11 cellular contexts compared by ENCODE assay signal in genomic region chr12:92028039-92028709, GRCh38.
DNase-seq lines count a peak whose midpoint lies in the region; ATAC-seq and TF ChIP-seq lines count a peak whose summit lies in the region.
"Had no signal": no experiment of that assay in that cellular context is flagged by ENCODE, and none has a peak within 500 bp of the region (broad histone marks: within the 10 kb centered on the region; RNA-seq: fewer than 3 reads in every experiment).

No MANE protein-coding gene starts in this region.

- H3K27ac Mint-ChIP-seq in endothelial cell (ENCODE audit: unreplicated experiment) = no peak overlapping the region

- H3K4me3 Mint-ChIP-seq in endothelial cell (ENCODE audit: unreplicated experiment) = no peak overlapping the region

- POLR2A ChIA-PET in GM10248 (lab: Yijun Ruan, JAX) = interaction anchor here (1.5 kb wide), 1 partner anchor 117 kb away, joined by 4 read pairs; the partner anchor contains the start of gene BTG1

- CTCF ChIA-PET in GM10248 (lab: Yijun Ruan, JAX) = interaction anchor here (0.8 to 1.2 kb wide), 3 partner anchors 9 to 22 kb away, joined by 3 to 4 read pairs (median 3); no protein-coding TSS in a partner anchor

- peak; percentile 51 for DNase-seq in EH (ENCODE audit: low read depth)
- DNase-seq in NCI-H446 treated with DMSO at 0.1 percent for 48 hours (lab: John Stamatoyannopoulos, UW) = peak; percentile 73
- no peak for DNase-seq in coronary artery (ENCODE audit: low spot score)
- DNase-seq in renal cortical epithelial cell (ENCODE audit: low read depth) = peak; percentile 40
- DNase-seq in GM10248 (ENCODE audit: extremely low spot score) = no peak
- no peak for DNase-seq in iPS-NIHi11 (ENCODE audit: low spot score)
- no peak for DNase-seq in endothelial cell (ENCODE audit: low spot score)
- DNase-seq: mucosa of descending colon had no signal

- H3K4me3 ChIP-seq in coronary artery = no peak overlapping the region
- H3K4me3 ChIP-seq: hepatocyte, mucosa of descending colon, smooth muscle cell had no signal

- peak overlapping the region; percentile 50 to 74 for H3K27ac ChIP-seq in coronary artery
- H3K27ac ChIP-seq: hepatocyte had no signal

- H3K9me3 Mint-ChIP-seq in endothelial cell (ENCODE audit: unreplicated experiment) = no peaks in the 10 kb centered on the region

- no peaks in the 10 kb centered on the region for H3K36me3 Mint-ChIP-seq in endothelial cell (ENCODE audit: low read depth, unreplicated experiment)

- H3K4me1 Mint-ChIP-seq in endothelial cell (ENCODE audit: unreplicated experiment) = peaks cover 4% of the 10 kb centered on the region

- TF ChIP-seq CTCF in coronary artery (IDR thresholded peaks at IDR 0.05) (no peak), GM10248 (IDR thresholded peaks at IDR 0.05; ENCODE audit: control extremely low read depth, extremely low read depth, low read depth, missing control alignments) (no peak), endothelial cell (IDR thresholded peaks at IDR 0.05; ENCODE audit: unreplicated experiment) (no peak)

- no peak for ATAC-seq in GM19397 (IDR thresholded peaks at IDR 0.05; ENCODE audit: unreplicated experiment)
- ATAC-seq: mucosa of descending colon had no signal

- no peaks in the 10 kb centered on the region for H3K27me3 Mint-ChIP-seq in endothelial cell (ENCODE audit: unreplicated experiment)

Comparison
In these comparisons a context has a peak if more than half of its experiments do, and no peak if none do; other contexts are left out.
1. DNase-seq: peak in EH (single experiment), NCI-H446 treated with DMSO at 0.1 percent for 48 hours (single experiment) and renal cortical epithelial cell (single experiment); none in coronary artery (single experiment), GM10248 (single experiment), iPS-NIHi11 (single experiment) and endothelial cell (single experiment).